In the genomic region with DNA sequence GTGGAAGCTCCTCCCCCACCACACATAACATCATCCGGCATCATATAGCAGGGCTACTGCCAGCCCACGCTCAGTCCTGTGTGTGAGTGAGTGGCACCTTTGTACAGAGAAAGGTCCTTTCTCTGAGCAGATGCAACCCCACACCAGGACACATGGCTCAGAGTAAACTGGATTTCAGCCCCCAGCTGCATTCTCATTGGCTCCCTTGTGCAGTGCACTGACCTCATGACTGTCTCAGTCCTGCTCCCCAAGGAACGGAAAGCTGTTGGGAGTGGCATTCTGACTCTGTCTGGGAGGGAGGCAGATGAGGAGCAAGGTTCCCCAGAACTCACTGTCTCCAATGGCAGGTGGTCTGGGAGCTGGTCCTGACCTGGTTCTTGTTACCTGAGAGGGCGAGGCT, we compare ENCODE assay signal across 18 cellular contexts.
"Had no signal": no experiment of that assay in that cellular context is flagged by ENCODE, and none has a peak within 500 bp of the region (broad histone marks: within the 10 kb centered on the region; RNA-seq: fewer than 3 reads in every experiment).

No MANE protein-coding gene starts in this region.

- H3K27me3 ChIP-seq: heart right ventricle, neural progenitor cell, ovary had no signal

- H2AFZ ChIP-seq: neural progenitor cell had no signal

- ATAC-seq: activated CD4-positive, alpha-beta T cell treated with anti-CD3 and anti-CD28 coated beads for 36 hours; esophagus mucosa; heart right ventricle; left ventricle myocardium superior; mucosa of descending colon; sciatic nerve; stimulated activated effector memory CD8-positive, alpha-beta T cell treated with anti-CD3 and anti-CD28 coated beads, Interleukin-12 subunit alpha, Interleukin-12 subunit beta, amount 100 ng/mL, for 72 hours had no signal

- H3K4me3 ChIP-seq: heart right ventricle, mucosa of descending colon, neural progenitor cell, ovary, thoracic aorta had no signal

- H3K36me3 ChIP-seq: neural progenitor cell, ovary, thoracic aorta had no signal

- H3K9me3 ChIP-seq: heart right ventricle, mucosa of descending colon, ovary, thoracic aorta had no signal

- H3K4me2 ChIP-seq: neural progenitor cell had no signal

- FAIRE-seq: TTC549 had no signal

- H3K9ac ChIP-seq: neural progenitor cell had no signal

- DNase-seq: activated CD4-positive, alpha-beta memory T cell treated with anti-CD3 and anti-CD28 coated beads for 36 hours; activated CD4-positive, alpha-beta T cell treated with anti-CD3 and anti-CD28 coated beads for 36 hours; activated T-cell treated with anti-CD3 and anti-CD28 coated beads for 4 hours; effector CD4-positive, alpha-beta T cell; heart right ventricle; immature natural killer cell; kidney glomerular epithelial cell; left ventricle myocardium superior; mucosa of descending colon; naive B cell; ovary; stimulated activated CD4-positive, alpha-beta T cell treated with anti-CD3 and anti-CD28 coated beads, Interleukin-4, amount 100 ng/mL, for 24 hours had no signal

- H3K27ac ChIP-seq: heart right ventricle, neural progenitor cell, ovary, thoracic aorta had no signal

- H3K4me1 ChIP-seq: heart right ventricle, neural progenitor cell had no signal
